In the genomic region with DNA sequence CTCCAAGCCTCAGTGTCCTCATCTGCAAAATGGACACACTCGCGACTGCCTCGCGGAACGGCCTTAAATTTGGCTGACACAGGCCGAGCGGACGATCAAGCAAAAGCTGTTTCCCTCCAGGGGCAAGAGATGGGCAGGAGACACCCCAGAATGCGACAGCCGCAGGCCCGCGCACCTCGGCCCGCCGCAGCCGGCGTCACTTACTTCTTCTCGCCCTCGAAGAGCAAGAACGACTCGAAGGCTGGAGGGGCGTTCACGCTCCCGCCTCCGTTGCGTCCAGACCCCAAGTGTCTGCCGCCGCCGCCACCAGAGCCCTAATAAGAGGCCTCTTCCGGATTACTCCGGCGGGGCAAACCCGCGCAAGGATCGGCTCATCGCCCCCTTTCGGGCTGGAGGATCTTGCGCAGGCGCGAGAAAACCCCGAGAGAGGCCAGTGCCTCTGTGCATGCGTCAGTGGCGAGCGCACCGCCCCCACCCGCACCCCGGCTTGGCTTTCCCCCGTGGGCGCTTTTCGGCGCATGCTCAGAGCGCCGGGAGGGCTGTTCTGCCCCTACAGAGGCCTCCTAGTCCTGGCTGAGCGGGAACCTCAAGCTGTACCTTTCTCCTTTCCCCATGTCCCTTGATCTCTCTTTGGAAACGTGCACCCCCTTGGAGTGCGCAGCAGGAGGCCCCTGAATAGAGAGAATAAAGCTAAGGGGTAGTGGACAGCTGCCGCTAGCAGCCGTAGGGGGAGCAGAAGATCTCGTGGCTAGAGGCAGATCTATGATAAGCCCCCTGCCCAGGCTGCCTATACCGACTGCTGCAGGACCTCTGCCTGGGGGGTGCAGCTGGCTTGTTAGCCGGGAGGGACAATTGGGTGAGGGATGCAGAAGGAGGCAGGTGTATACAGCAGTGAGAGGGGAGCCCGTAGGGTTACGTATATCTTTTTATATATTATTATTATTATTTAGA, we compare ENCODE assay signal across 8 cellular contexts.
A peak's percentile ranks its signal among the peaks of the same experiment; 100 is the strongest.
DNase-seq lines count a peak whose midpoint lies in the region; ATAC-seq and TF ChIP-seq lines count a peak whose summit lies in the region.
"Not testable (repeated sequence)": the region's sequence is repeated elsewhere in the genome, so short reads cannot be mapped to it uniquely, and the experiment has no call there.

No MANE protein-coding gene starts in this region.

- H3K4me3 ChIP-seq in astrocyte of the spinal cord (ENCODE audit: low read depth, low read length) (peak overlapping the region; percentile 73), retinal pigment epithelial cell (ENCODE audit: low read length) (peak overlapping the region; percentile 72)

- in situ Hi-C loops in astrocyte of the spinal cord (cut with HindIII; ENCODE audit: low sequenced_read_pairs), result not testable (repeated sequence)

- peak; percentile 94 for ATAC-seq in GM18517 (IDR thresholded peaks at IDR 0.05; ENCODE audit: unreplicated experiment)
- peak; percentile 81 for ATAC-seq in HG03025 (IDR thresholded peaks at IDR 0.05; ENCODE audit: low FRiP score, unreplicated experiment)

- DNase-seq in 8988T, result peak; percentile 85
- peak; percentile 95 for DNase-seq in NCI-H2029 (lab: John Stamatoyannopoulos, UW)
- DNase-seq in T-helper 9 cell, result peak; percentile 99
- peak; percentile 98 for DNase-seq in astrocyte of the spinal cord (ENCODE audit: low read depth, low spot score)
- DNase-seq in hippocampal formation (lab: John Stamatoyannopoulos, UW), result peak; percentile 88 to 96
- peak; percentile 78 for DNase-seq in retinal pigment epithelial cell (ENCODE audit: low read depth)

- TF ChIP-seq CTCF in astrocyte of the spinal cord (IDR thresholded peaks at IDR 0.05; ENCODE audit: low read depth, low read length), result peak; percentile 72
- peak; percentile 47 for TF ChIP-seq CTCF in retinal pigment epithelial cell (conservative IDR thresholded peaks at IDR 0.05; ENCODE audit: low read depth, low read length)

Comparison
In these comparisons a context has a peak if more than half of its experiments do, and no peak if none do; other contexts are left out.
1. Peak in every context shown above with its lines: DNase-seq, ATAC-seq and H3K4me3 ChIP-seq.